In the genomic region with DNA sequence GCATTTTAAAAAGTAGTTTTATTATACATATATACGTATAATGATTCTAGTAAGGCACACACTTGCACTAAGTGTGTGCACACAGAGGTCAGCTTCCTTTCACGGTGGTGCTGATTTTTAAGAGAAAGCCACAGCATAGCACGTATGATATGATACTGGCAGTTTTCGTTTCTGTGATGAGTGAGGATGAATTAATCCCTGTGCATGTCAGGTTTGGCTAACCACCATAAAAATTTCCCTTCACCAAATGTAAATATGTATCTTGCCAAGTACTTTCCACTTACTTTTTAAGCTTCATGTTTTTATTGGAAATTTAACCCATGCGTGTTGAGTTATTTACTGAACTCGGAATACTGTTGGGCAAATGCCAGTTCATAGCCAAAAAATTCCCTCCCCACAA, we compare ENCODE assay signal across 13 cellular contexts.
DNase-seq lines count a peak whose midpoint lies in the region; FAIRE-seq and TF ChIP-seq lines count a peak whose summit lies in the region.
"Had no signal": no experiment of that assay in that cellular context is flagged by ENCODE, and none has a peak within 500 bp of the region (broad histone marks: within the 10 kb centered on the region; RNA-seq: fewer than 3 reads in every experiment).

No MANE protein-coding gene starts in this region.

- H4K20me1 ChIP-seq in astrocyte (ENCODE audit: insufficient read depth, low read length) (no peaks in the 10 kb centered on the region), osteoblast (ENCODE audit: insufficient read depth, low read length) (no peaks in the 10 kb centered on the region)

- intact Hi-C loops in transverse colon (cut with DNase I; ENCODE audit: low total_unique reads), result no loop called here

- no peaks in the 10 kb centered on the region for H3K9me3 Mint-ChIP-seq in astrocyte (ENCODE audit: unreplicated experiment)
- H3K9me3 Mint-ChIP-seq: CD8-positive, alpha-beta T cell had no signal

- H3K27me3 ChIP-seq in astrocyte (ENCODE audit: insufficient read depth, low read length), result no peaks in the 10 kb centered on the region
- H3K27me3 ChIP-seq in osteoblast (ENCODE audit: insufficient read depth, low read length), result no peaks in the 10 kb centered on the region
- H3K27me3 ChIP-seq in transverse colon, result no peaks in the 10 kb centered on the region

- peaks cover 14% of the 10 kb centered on the region for H3K4me1 ChIP-seq in astrocyte (ENCODE audit: insufficient read depth, low read length)
- peaks cover 47% of the 10 kb centered on the region for H3K4me1 ChIP-seq in osteoblast (ENCODE audit: insufficient read depth, low read length)
- peaks cover 9 to 32% (median 16%) of the 10 kb centered on the region in 4 donors for H3K4me1 ChIP-seq in transverse colon

- H3K4me3 ChIP-seq in astrocyte (ENCODE audit: insufficient read depth, low read depth, low read length), result no peak overlapping the region
- peak overlapping the region; percentile 11 for H3K4me3 ChIP-seq in osteoblast (ENCODE audit: insufficient read depth, low read length)
- H3K4me3 ChIP-seq in transverse colon, result no peak overlapping the region

- H3K36me3 ChIP-seq in astrocyte (ENCODE audit: insufficient read depth, low read length), result no peaks in the 10 kb centered on the region
- H3K36me3 ChIP-seq in osteoblast (ENCODE audit: insufficient read depth, low read length), result no peaks in the 10 kb centered on the region
- H3K36me3 ChIP-seq in transverse colon, result no peaks in the 10 kb centered on the region

- peak; percentile 36 for DNase-seq in astrocyte (ENCODE audit: low read depth)
- DNase-seq in dermis microvascular lymphatic vessel endothelial cell (ENCODE audit: low read depth in 2 of 2), result peak; percentile 40 to 69
- peak; percentile 71 for DNase-seq in osteoblast (ENCODE audit: insufficient read length, low spot score, missing footprints)
- DNase-seq in transverse colon, result no peak
- no peak for DNase-seq in stimulated activated CD4-positive, alpha-beta T cell treated with anti-CD3 and anti-CD28 coated beads, Interleukin-2, amount 100 ng/mL, for 24 hours
- no peak for DNase-seq in activated naive CD4-positive, alpha-beta T cell (lab: John Stamatoyannopoulos, UW)
- no peak for DNase-seq in effector CD8-positive, alpha-beta T cell (lab: John Stamatoyannopoulos, UW)
- DNase-seq: CD8-positive, alpha-beta T cell; KBM-7; NCI-H1092; NCI-H1694 treated with DMSO at 0.1 percent for 48 hours; NCI-H69 had no signal

- no peak for TF ChIP-seq POLR2A in transverse colon (IDR thresholded peaks at IDR 0.05)

- H3K9ac ChIP-seq in astrocyte (ENCODE audit: low read length), result no peak overlapping the region

- H3K4me3 Mint-ChIP-seq in astrocyte (ENCODE audit: unreplicated experiment), result no peak overlapping the region
- H3K4me3 Mint-ChIP-seq: CD8-positive, alpha-beta T cell had no signal

- in situ Hi-C loops in transverse colon (cut with MboI; ENCODE audit: low pct_ligation_motif_present in 1 of 4, low pct_unique_long_range_greater_than_20kb in 1 of 4, low sequenced_read_pairs in 3 of 4), result no loop called here

- 48 to 59% methylated on average over 6 of the region's 6 CpGs for WGBS in transverse colon (ENCODE audit: low coverage in 1 of 2), 2 donors

- H3K36me3 Mint-ChIP-seq in astrocyte (ENCODE audit: low read depth, unreplicated experiment), result no peaks in the 10 kb centered on the region
- H3K36me3 Mint-ChIP-seq: CD8-positive, alpha-beta T cell had no signal

- H3K27ac ChIP-seq in astrocyte (ENCODE audit: low read depth, low read length), result no peak overlapping the region
- peak overlapping the region; percentile 15 for H3K27ac ChIP-seq in osteoblast (ENCODE audit: low read depth, low read length)
- H3K27ac ChIP-seq in transverse colon, result peak overlapping the region; percentile 8 to 77 (median 66)

- H3K9me3 ChIP-seq in astrocyte (ENCODE audit: insufficient read depth, low read depth, low read length), result no peaks in the 10 kb centered on the region
- no peaks in the 10 kb centered on the region for H3K9me3 ChIP-seq in osteoblast (ENCODE audit: low read depth, low read length)
- no peaks in the 10 kb centered on the region for H3K9me3 ChIP-seq in transverse colon

- H3K4me1 Mint-ChIP-seq in astrocyte (ENCODE audit: low read depth, unreplicated experiment), result peaks cover 21% of the 10 kb centered on the region

- TF ChIP-seq CTCF in astrocyte (IDR thresholded peaks at IDR 0.05; ENCODE audit: insufficient read depth, low read depth, low read length) (no peak), osteoblast (IDR thresholded peaks at IDR 0.05; ENCODE audit: extremely low read depth, low read depth, low read length) (no peak), transverse colon (IDR thresholded peaks at IDR 0.05) (no peak)

- no peaks in the 10 kb centered on the region for H3K27me3 Mint-ChIP-seq in astrocyte (ENCODE audit: low read depth, unreplicated experiment)

- H3K4me2 ChIP-seq in astrocyte (ENCODE audit: low read length) (no peak overlapping the region), osteoblast (ENCODE audit: insufficient read depth, low read length) (peak overlapping the region; percentile 61)

- TF ChIP-seq EP300 in transverse colon (IDR thresholded peaks at IDR 0.05; ENCODE audit: low read depth), result no peak

- H3K79me2 ChIP-seq in astrocyte (ENCODE audit: insufficient read depth, low read length), result no peaks in the 10 kb centered on the region
- H3K79me2 ChIP-seq in osteoblast (ENCODE audit: insufficient read depth, low read length), result no peaks in the 10 kb centered on the region

- no peak overlapping the region for H3K27ac Mint-ChIP-seq in astrocyte (ENCODE audit: unreplicated experiment)
- H3K27ac Mint-ChIP-seq: CD8-positive, alpha-beta T cell had no signal

- H2AFZ ChIP-seq in astrocyte (ENCODE audit: low read depth, low read length) (no peak overlapping the region), osteoblast (ENCODE audit: low read length) (no peak overlapping the region)

- no peak for FAIRE-seq in astrocyte (lab: Jason Lieb, UNC)
- FAIRE-seq: H54 had no signal

Comparison
In these comparisons a context has a peak if more than half of its experiments do, and no peak if none do; other contexts are left out.
1. DNase-seq: peak in astrocyte (single experiment), dermis microvascular lymphatic vessel endothelial cell (2 of 2) and osteoblast (single experiment); none in transverse colon (single experiment), stimulated activated CD4-positive, alpha-beta T cell treated with anti-CD3 and anti-CD28 coated beads, Interleukin-2, amount 100 ng/mL, for 24 hours (0 of 2), activated naive CD4-positive, alpha-beta T cell (0 of 4) and effector CD8-positive, alpha-beta T cell (single experiment).